Comparison of ENCODE assay signal across 10 cellular contexts in the genomic region with DNA sequence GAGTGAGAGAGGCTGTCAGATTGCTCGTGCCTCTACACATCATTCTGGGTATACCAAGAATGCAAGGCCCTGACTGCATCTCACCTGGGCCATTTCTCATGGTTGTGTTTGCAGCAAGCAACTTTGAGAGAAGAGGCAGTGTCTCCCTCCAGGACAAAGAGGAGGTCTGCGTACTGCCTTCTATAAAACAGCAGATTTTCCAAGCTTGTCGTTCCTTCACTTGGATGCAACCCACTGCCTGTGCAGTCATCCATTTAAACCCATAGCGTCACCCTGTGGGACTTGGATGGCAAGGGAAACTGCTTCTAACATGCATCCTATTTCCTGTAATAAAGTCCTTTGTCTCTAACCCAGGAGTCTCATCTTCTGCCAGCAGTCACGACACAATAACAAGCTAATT. TPM values are rescaled to one million over a fixed set of nuclear protein-coding genes. Genes with fewer than 3 reads are reported as not detected.
DNase-seq lines count a peak whose midpoint lies in the region; ATAC-seq and TF ChIP-seq lines count a peak whose summit lies in the region.
"Had no signal": no experiment of that assay in that cellular context is flagged by ENCODE, and none has a peak within 500 bp of the region (broad histone marks: within the 10 kb centered on the region; RNA-seq: fewer than 3 reads in every experiment).

No MANE protein-coding gene starts in this region.

- CTCF ChIA-PET in HEK293 (lab: Yijun Ruan, JAX), result interaction anchor here (0.9 to 2.3 kb wide), 6 partner anchors 12 to 140 kb away, joined by 3 to 7 read pairs (median 4); no protein-coding TSS in a partner anchor

- ATAC-seq in lower lobe of right lung (no peak), GM21529 (IDR thresholded peaks at IDR 0.05; ENCODE audit: unreplicated experiment) (no peak), GM21528 (IDR thresholded peaks at IDR 0.05; ENCODE audit: low FRiP score, unreplicated experiment) (no peak), GM21723 (IDR thresholded peaks at IDR 0.05; ENCODE audit: unreplicated experiment) (no peak)

- in situ Hi-C loops in ACHN (cut with HindIII; ENCODE audit: low pct_ligation_motif_present, low pct_unique_long_range_greater_than_20kb, low sequenced_read_pairs), result no loop called here

- H3K9me3 ChIP-seq in HEK293 (ENCODE audit: control insufficient read depth, insufficient read depth, low read depth, low read length) (no peaks in the 10 kb centered on the region), lower lobe of right lung (no peaks in the 10 kb centered on the region)
- H3K9me3 ChIP-seq: esophagus muscularis mucosa had no signal

- H3K4me1 ChIP-seq in HEK293 (ENCODE audit: control insufficient read depth, insufficient read depth, low read length), result peaks cover 15% of the 10 kb centered on the region
- H3K4me1 ChIP-seq in lower lobe of right lung, result peaks cover 28% of the 10 kb centered on the region

- no peak for TF ChIP-seq CTCF in HEK293 (tag by site-specific recombination; IDR thresholded peaks at IDR 0.05)
- no peak for TF ChIP-seq CTCF in lower lobe of right lung (IDR thresholded peaks at IDR 0.05)

- POLR2A ChIA-PET in HEK293 (lab: Yijun Ruan, JAX), result no interaction called here

- H3K27me3 ChIP-seq in lower lobe of right lung (ENCODE audit: low read depth), result no peaks in the 10 kb centered on the region
- H3K27me3 ChIP-seq: esophagus muscularis mucosa had no signal

- H3K27ac ChIP-seq in HEK293 (ENCODE audit: extremely low read depth, low read depth, low read length) (no peak overlapping the region), angular gyrus (ENCODE audit: low read depth, low read length) (peak overlapping the region; percentile 99), lower lobe of right lung (peak overlapping the region; percentile 98)

- H3K4me3 ChIP-seq in HEK293 (ENCODE audit: low read depth, low read length) (no peak overlapping the region), lower lobe of right lung (no peak overlapping the region)

- DNase-seq in ACHN (peak; percentile 72), lower lobe of right lung (no peak), NOMO-1 treated with DMSO at 0.1 percent for 48 hours (lab: John Stamatoyannopoulos, UW; ENCODE audit: unreplicated experiment) (no peak)

- no peaks in the 10 kb centered on the region; a peak in 1 of 3 replicates for H3K36me3 ChIP-seq in HEK293 (ENCODE audit: control insufficient read depth in 2 of 2, insufficient read depth in 1 of 2, low read length in 2 of 2)
- no peaks in the 10 kb centered on the region for H3K36me3 ChIP-seq in lower lobe of right lung
- H3K36me3 ChIP-seq: esophagus muscularis mucosa had no signal

- intact Hi-C loops in lower lobe of right lung (cut with DNase I), result no loop called here

TF ChIP-seq in HEK293, 187 proteins besides CTCF, POLR2A, EP300 and RAD21:
- TF ChIP-seq ZNF629 (tag by site-specific recombination; IDR thresholded peaks at IDR 0.05), result no peak
- no peak for TF ChIP-seq ZBTB48 (tag by site-specific recombination; IDR thresholded peaks at IDR 0.05)
- TF ChIP-seq ZNF670 (tag by site-specific recombination; IDR thresholded peaks at IDR 0.05; ENCODE audit: low read depth), result no peak
- no peak for TF ChIP-seq ZNF701 (tag by site-specific recombination; IDR thresholded peaks at IDR 0.05)
- TF ChIP-seq ZBTB7A (tag by site-specific recombination; IDR thresholded peaks at IDR 0.05; ENCODE audit: low read depth), result no peak
- peak; percentile 10; the same call in 1 of the 2 replicates for TF ChIP-seq ZNF654 (tag by site-specific recombination; IDR thresholded peaks at IDR 0.05; ENCODE audit: low read depth)

RNA-seq across cellular contexts. Expression of a gene that starts 1.3 kb away (rescaled TPM):
- total RNA-seq in lower lobe of right lung, result 23.5 TPM

RNA-seq across cellular contexts. Expression of a gene that starts 1.4 kb away (rescaled TPM):
- 12.5 TPM for total RNA-seq in lower lobe of right lung

RNA-seq across cellular contexts. Expression of a gene that starts 48.4 kb away (rescaled TPM):
- not detected for total RNA-seq in lower lobe of right lung
- total RNA-seq: Daoy had no signal

RNA-seq across cellular contexts. Expression of a gene that starts 57.5 kb away (rescaled TPM):
- total RNA-seq in lower lobe of right lung, result 12.1 TPM

RNA-seq across cellular contexts. Expression of a gene that starts 57.8 kb away (rescaled TPM):
- 2.8 TPM for total RNA-seq in lower lobe of right lung
